Comparison of ENCODE assay signal across 11 cellular contexts in genomic region chr12:122082621-122083356, GRCh38. TPM values are rescaled to one million over a fixed set of nuclear protein-coding genes. Genes with fewer than 3 reads are reported as not detected.
DNase-seq lines count a peak whose midpoint lies in the region; ATAC-seq and TF ChIP-seq lines count a peak whose summit lies in the region.
"Had no signal": no experiment of that assay in that cellular context is flagged by ENCODE, and none has a peak within 500 bp of the region (broad histone marks: within the 10 kb centered on the region; RNA-seq: fewer than 3 reads in every experiment).

No MANE protein-coding gene starts in this region.

- TF ChIP-seq POLR2A in tibial nerve (IDR thresholded peaks at IDR 0.05), result no peak

- H3K36me3 ChIP-seq in lung (ENCODE audit: control insufficient read depth in 2 of 2, insufficient read depth in 2 of 2, low read length in 2 of 2), result peaks cover 0 to 18% of the 10 kb centered on the region in 2 donors
- peaks cover 0 to 20% (median 0%) of the 10 kb centered on the region in 3 donors for H3K36me3 ChIP-seq in tibial nerve

- CTCF ChIA-PET in activated naive CD4-positive, alpha-beta T cell treated with anti-CD3 and anti-CD28 coated beads, Interleukin-2, amount 10 ng/mL, durations not matched to agents 7 days and 5 days (lab: Charles Lee), result interaction anchor here (2.9 to 5.8 kb wide), 3 partner anchors 26 to 40 kb away, joined by 16 to 39 read pairs (median 21); no protein-coding TSS in a partner anchor

- ATAC-seq in lung (ENCODE audit: insufficient read depth, low FRiP score), result no peak
- ATAC-seq: activated CD4-positive, CD25-positive, alpha-beta regulatory T cell treated with anti-CD3 and anti-CD28 coated beads, Interleukin-2, amount 50 U/mL, for 24 hours had no signal

- DNase-seq in activated T-cell treated with anti-CD3 and anti-CD28 coated beads for 48 hours (ENCODE audit: low read depth) (peak; percentile 18), activated T-cell treated with anti-CD3 and anti-CD28 coated beads for 4 hours (no peak), lung (ENCODE audit: low spot score) (no peak), tibial nerve (ENCODE audit: low spot score in 2 of 2) (no peak), A172 (ENCODE audit: low spot score) (no peak), NCI-H69 (lab: John Stamatoyannopoulos, UW) (no peak), NCI-H1694 treated with DMSO at 0.1 percent for 48 hours (lab: John Stamatoyannopoulos, UW) (no peak)
- DNase-seq in activated naive CD4-positive, alpha-beta T cell treated with anti-CD3 and anti-CD28 coated beads, Interleukin-2, amount 10 ng/mL, durations not matched to agents 7 days and 5 days, result peak; percentile 41
- DNase-seq: NCI-H2081 treated with DMSO at 0.1 percent for 48 hours had no signal

- H3K4me1 ChIP-seq in lung (ENCODE audit: control insufficient read depth in 2 of 2, insufficient read depth in 2 of 2, low read length in 2 of 2), result peaks cover 15 to 29% of the 10 kb centered on the region in 2 donors
- H3K4me1 ChIP-seq in tibial nerve, result peaks cover 0 to 74% (median 42%) of the 10 kb centered on the region in 4 donors

- no peak overlapping the region for H3K4me3 ChIP-seq in lung
- peak overlapping the region in 1 of 4 donors; percentile 66 for H3K4me3 ChIP-seq in tibial nerve

- no peaks in the 10 kb centered on the region for H3K9me3 Mint-ChIP-seq in activated naive CD4-positive, alpha-beta T cell treated with anti-CD3 and anti-CD28 coated beads, Interleukin-2, amount 10 ng/mL, durations not matched to agents 7 days and 5 days

- peak overlapping the region; percentile 99 for H3K4me3 Mint-ChIP-seq in activated naive CD4-positive, alpha-beta T cell treated with anti-CD3 and anti-CD28 coated beads, Interleukin-2, amount 10 ng/mL, durations not matched to agents 7 days and 5 days

- H3K9me3 ChIP-seq in lung (ENCODE audit: control insufficient read depth in 2 of 2, insufficient read depth in 1 of 2, low read length in 1 of 2) (no peaks in the 10 kb centered on the region), tibial nerve (no peaks in the 10 kb centered on the region)

- H3K27ac Mint-ChIP-seq in activated naive CD4-positive, alpha-beta T cell treated with anti-CD3 and anti-CD28 coated beads, Interleukin-2, amount 10 ng/mL, durations not matched to agents 7 days and 5 days, result peak overlapping the region; percentile 91
- H3K27ac Mint-ChIP-seq: progenitor cell of endocrine pancreas had no signal

- 31 to 34% methylated on average over 6 of the region's 6 CpGs for WGBS in lung, 2 donors
- 43 to 47% methylated on average over 6 of the region's 6 CpGs for WGBS in tibial nerve, 2 donors

- H3K27me3 Mint-ChIP-seq in activated naive CD4-positive, alpha-beta T cell treated with anti-CD3 and anti-CD28 coated beads, Interleukin-2, amount 10 ng/mL, durations not matched to agents 7 days and 5 days, result peaks cover 3% of the 10 kb centered on the region

- H3K27me3 ChIP-seq in lung (ENCODE audit: control insufficient read depth, insufficient read depth) (no peaks in the 10 kb centered on the region), tibial nerve (no peaks in the 10 kb centered on the region)

- TF ChIP-seq CTCF in lung (IDR thresholded peaks at IDR 0.05; ENCODE audit: control extremely low read depth, extremely low read depth), result no peak
- no peak for TF ChIP-seq CTCF in tibial nerve (IDR thresholded peaks at IDR 0.05)

- TF ChIP-seq EP300 in tibial nerve (IDR thresholded peaks at IDR 0.05), result no peak

- peaks cover 59% of the 10 kb centered on the region for H3K36me3 Mint-ChIP-seq in activated naive CD4-positive, alpha-beta T cell treated with anti-CD3 and anti-CD28 coated beads, Interleukin-2, amount 10 ng/mL, durations not matched to agents 7 days and 5 days

- H3K27ac ChIP-seq in lung (ENCODE audit: low read depth in 1 of 2, low read length in 1 of 2) (peak overlapping the region; percentile 68 to 92), tibial nerve (peak overlapping the region in 3 of 4 donors; percentile 85 to 90 (median 87))

- peaks cover 75% of the 10 kb centered on the region for H3K4me1 Mint-ChIP-seq in activated naive CD4-positive, alpha-beta T cell treated with anti-CD3 and anti-CD28 coated beads, Interleukin-2, amount 10 ng/mL, durations not matched to agents 7 days and 5 days

RNA-seq across cellular contexts. Expression of gene MLXIP, which starts 4.2 kb away (rescaled TPM):
- 10 to 100 TPM; 47.0 to 58.8 TPM for total RNA-seq in lung
- 10 to 100 TPM; 29.1 to 30.5 TPM for polyA plus RNA-seq in lung
- total RNA-seq in tibial nerve, result 10 to 100 TPM; 22.1 to 57.0 (median 27.1) TPM
- 5.4 and 10.1 TPM in 2 replicates for total RNA-seq in A172 (2014; rRNA removed; shearing (Covaris generic))

Comparison
In these comparisons a context has a peak if more than half of its experiments do, and no peak if none do; other contexts are left out.
1. DNase-seq: peak in activated T-cell treated with anti-CD3 and anti-CD28 coated beads for 48 hours (single experiment) and activated naive CD4-positive, alpha-beta T cell treated with anti-CD3 and anti-CD28 coated beads, Interleukin-2, amount 10 ng/mL, durations not matched to agents 7 days and 5 days (single experiment); none in activated T-cell treated with anti-CD3 and anti-CD28 coated beads for 4 hours (single experiment), lung (single experiment), tibial nerve (0 of 2), A172 (single experiment), NCI-H69 (single experiment) and NCI-H1694 treated with DMSO at 0.1 percent for 48 hours (single experiment).